9 cellular contexts compared by ENCODE assay signal in genomic region chr3:42653303-42653559, GRCh38. TPM values are rescaled to one million over a fixed set of nuclear protein-coding genes. Genes with fewer than 3 reads are reported as not detected.
A peak's percentile ranks its signal among the peaks of the same experiment; 100 is the strongest.
DNase-seq lines count a peak whose midpoint lies in the region; TF ChIP-seq lines count a peak whose summit lies in the region.
"Had no signal": no experiment of that assay in that cellular context is flagged by ENCODE, and none has a peak within 500 bp of the region (broad histone marks: within the 10 kb centered on the region; RNA-seq: fewer than 3 reads in every experiment).

No MANE protein-coding gene starts in this region.

- no peaks in the 10 kb centered on the region for H3K9me3 Mint-ChIP-seq in activated T-helper 2 cell treated with anti-CD3 and anti-CD28 coated beads, Interferon-gamma antibody, Interleukin-2, Interleukin-4, amounts not matched to agents 10 μg/mL and 5 μg/mL and 100 μg/mL, durations not matched to agents 14 hours and 24 hours and 36 hours

- H3K27me3 ChIP-seq in iPS-18a (ENCODE audit: control insufficient read depth, insufficient read depth, low read length) (no peaks in the 10 kb centered on the region), spleen (replicated peaks in 1 of 7) (peaks cover 0 to 15% (median 0%) of the 10 kb centered on the region in 7 donors)

- H3K36me3 ChIP-seq in iPS-18a (ENCODE audit: control insufficient read depth, low read depth, low read length) (peaks cover 6% of the 10 kb centered on the region), spleen (peaks cover 0 to 23% (median 9%) of the 10 kb centered on the region in 6 donors)

- peak overlapping the region; percentile 45 for H3K4me3 Mint-ChIP-seq in activated T-helper 2 cell treated with anti-CD3 and anti-CD28 coated beads, Interferon-gamma antibody, Interleukin-2, Interleukin-4, amounts not matched to agents 10 μg/mL and 5 μg/mL and 100 μg/mL, durations not matched to agents 14 hours and 24 hours and 36 hours (ENCODE audit: low read depth)

- 47 to 80% (median 63%) methylated on average over 3 of the region's 3 CpGs for WGBS in spleen, 5 donors

- peaks cover 7% of the 10 kb centered on the region for H3K36me3 Mint-ChIP-seq in activated T-helper 2 cell treated with anti-CD3 and anti-CD28 coated beads, Interferon-gamma antibody, Interleukin-2, Interleukin-4, amounts not matched to agents 10 μg/mL and 5 μg/mL and 100 μg/mL, durations not matched to agents 14 hours and 24 hours and 36 hours (ENCODE audit: low read depth)

- TF ChIP-seq CTCF in HFF-Myc (IDR thresholded peaks at IDR 0.05; ENCODE audit: low read depth, low read length, missing control alignments) (no peak), spleen (IDR thresholded peaks at IDR 0.05 in 8 of 11, conservative IDR thresholded peaks at IDR 0.05 in 3 of 11) (no peak)

- no peak overlapping the region for H3K27ac ChIP-seq in iPS-18a (ENCODE audit: low read length)
- peak overlapping the region in 7 of 8 donors; percentile 69 to 90 (median 79) for H3K27ac ChIP-seq in spleen

- peak overlapping the region; percentile 74 for H3K4me3 ChIP-seq in HFF-Myc (replicated peaks; ENCODE audit: low read depth, low read length)
- H3K4me3 ChIP-seq in iPS-18a (ENCODE audit: low read length): peak overlapping the region; percentile 57
- H3K4me3 ChIP-seq in spleen: peak overlapping the region; percentile 46 to 86 (median 60)

- H3K27ac Mint-ChIP-seq in activated T-helper 2 cell treated with anti-CD3 and anti-CD28 coated beads, Interferon-gamma antibody, Interleukin-2, Interleukin-4, amounts not matched to agents 10 μg/mL and 5 μg/mL and 100 μg/mL, durations not matched to agents 14 hours and 24 hours and 36 hours: no peak overlapping the region

- no peak for TF ChIP-seq POLR2A in spleen (IDR thresholded peaks at IDR 0.05)

- no peak overlapping the region for H3K9ac ChIP-seq in iPS-18a (ENCODE audit: low read length)

- H3K4me1 ChIP-seq in iPS-18a (ENCODE audit: control insufficient read depth, low read depth, low read length) (peaks cover 24% of the 10 kb centered on the region), spleen (peaks cover 17 to 82% (median 39%) of the 10 kb centered on the region in 6 donors)

- intact Hi-C loops in activated T-helper 2 cell treated with anti-CD3 and anti-CD28 coated beads, Interferon-gamma antibody, Interleukin-2, Interleukin-4, amounts not matched to agents 10 μg/mL and 5 μg/mL and 100 μg/mL, durations not matched to agents 14 hours and 24 hours and 36 hours (cut with micrococcal nuclease): no loop called here
- intact Hi-C loops in spleen (cut with DNase I; ENCODE audit: low total_unique reads): loop anchor here (10.0 kb wide), 1 partner anchor 92 kb away; no protein-coding TSS in a partner anchor

- H3K27me3 Mint-ChIP-seq in activated T-helper 2 cell treated with anti-CD3 and anti-CD28 coated beads, Interferon-gamma antibody, Interleukin-2, Interleukin-4, amounts not matched to agents 10 μg/mL and 5 μg/mL and 100 μg/mL, durations not matched to agents 14 hours and 24 hours and 36 hours (ENCODE audit: low read depth): peaks cover 9% of the 10 kb centered on the region

- H3K4me1 Mint-ChIP-seq in activated T-helper 2 cell treated with anti-CD3 and anti-CD28 coated beads, Interferon-gamma antibody, Interleukin-2, Interleukin-4, amounts not matched to agents 10 μg/mL and 5 μg/mL and 100 μg/mL, durations not matched to agents 14 hours and 24 hours and 36 hours (ENCODE audit: low read depth): peaks cover 9% of the 10 kb centered on the region

- H3K9me3 ChIP-seq in iPS-18a (ENCODE audit: control insufficient read depth, low read depth, low read length) (no peaks in the 10 kb centered on the region), spleen (no peaks in the 10 kb centered on the region)

- DNase-seq in HFF-Myc (ENCODE audit: extremely low read depth, low read depth): no peak
- no peak for DNase-seq in activated T-helper 2 cell treated with anti-CD3 and anti-CD28 coated beads, Interferon-gamma antibody, Interleukin-2, Interleukin-4, amounts not matched to agents 10 μg/mL and 5 μg/mL and 100 μg/mL, durations not matched to agents 14 hours and 24 hours and 36 hours (ENCODE audit: low spot score)
- DNase-seq in spleen: no peak
- DNase-seq in DMS114 treated with DMSO at 0.1 percent for 48 hours (lab: John Stamatoyannopoulos, UW; ENCODE audit: unreplicated experiment): no peak
- DNase-seq in NCI-H146 (lab: John Stamatoyannopoulos, UW): no peak
- DNase-seq in HT-29 (ENCODE audit: low spot score): no peak
- DNase-seq in cortex of kidney (lab: John Stamatoyannopoulos, UW): no peak

RNA-seq across cellular contexts. Expression of gene ZBTB47, which starts 0.3 kb away (rescaled TPM):
- 0.16 and 0.44 TPM in 2 replicates for total RNA-seq in activated T-helper 2 cell treated with anti-CD3 and anti-CD28 coated beads, Interferon-gamma antibody, Interleukin-2, Interleukin-4, amounts not matched to agents 10 μg/mL and 5 μg/mL and 100 μg/mL, durations not matched to agents 14 hours and 24 hours and 36 hours
- 10 to 100 TPM in 6 of 7 donors, 1 to 10 TPM in 1; 9.9 to 22.2 (median 16.3) TPM for total RNA-seq in spleen
- polyA plus RNA-seq in spleen: 1 to 10 TPM; 2.1 to 5.0 (median 2.5) TPM
- total RNA-seq in HT-29 (2014; rRNA removed; shearing (Covaris generic)): 1.1 TPM in 2 replicates

RNA-seq across cellular contexts. Expression of gene KLHL40, which starts 32.1 kb away (rescaled TPM):
- total RNA-seq in activated T-helper 2 cell treated with anti-CD3 and anti-CD28 coated beads, Interferon-gamma antibody, Interleukin-2, Interleukin-4, amounts not matched to agents 10 μg/mL and 5 μg/mL and 100 μg/mL, durations not matched to agents 14 hours and 24 hours and 36 hours: not detected in 2 replicates
- total RNA-seq in spleen: not detected
- under 1 TPM in 2 of 3 donors, not detected in 1; 0.03 to 0.17 TPM for polyA plus RNA-seq in spleen
- total RNA-seq in HT-29 (2014; rRNA removed; shearing (Covaris generic)): not detected in 2 replicates
- total RNA-seq: pulmonary artery endothelial cell had no signal

RNA-seq across cellular contexts. Expression of gene HHATL, which starts 49.4 kb away (rescaled TPM):
- total RNA-seq in activated T-helper 2 cell treated with anti-CD3 and anti-CD28 coated beads, Interferon-gamma antibody, Interleukin-2, Interleukin-4, amounts not matched to agents 10 μg/mL and 5 μg/mL and 100 μg/mL, durations not matched to agents 14 hours and 24 hours and 36 hours: not detected in 2 replicates
- total RNA-seq in spleen: not detected
- under 1 TPM in 2 of 3 donors, not detected in 1; 0.13 to 0.42 TPM for polyA plus RNA-seq in spleen
- total RNA-seq in HT-29 (2014; rRNA removed; shearing (Covaris generic)): not detected in 2 replicates
- total RNA-seq: pulmonary artery endothelial cell had no signal

RNA-seq across cellular contexts. Expression of gene NKTR, which starts 52.7 kb away (rescaled TPM):
- 76.6 and 86.2 TPM in 2 replicates for total RNA-seq in activated T-helper 2 cell treated with anti-CD3 and anti-CD28 coated beads, Interferon-gamma antibody, Interleukin-2, Interleukin-4, amounts not matched to agents 10 μg/mL and 5 μg/mL and 100 μg/mL, durations not matched to agents 14 hours and 24 hours and 36 hours
- 100 to 1,000 TPM in 6 of 7 donors, 10 to 100 TPM in 1; 99.2 to 258 (median 159) TPM for total RNA-seq in spleen
- 10 to 100 TPM; 19.9 to 35.8 (median 30.9) TPM for polyA plus RNA-seq in spleen
- total RNA-seq in HT-29 (2014; rRNA removed; shearing (Covaris generic)): 20.0 and 21.8 TPM in 2 replicates
